8 cellular contexts compared by ENCODE assay signal in genomic region chr12:1204581-1205121, GRCh38.
A peak's percentile ranks its signal among the peaks of the same experiment; 100 is the strongest.
DNase-seq lines count a peak whose midpoint lies in the region; FAIRE-seq and TF ChIP-seq lines count a peak whose summit lies in the region.

No MANE protein-coding gene starts in this region.

- no peak for TF ChIP-seq POLR2A in suprapubic skin (IDR thresholded peaks at IDR 0.05)
- no peak for TF ChIP-seq POLR2A in lower leg skin (IDR thresholded peaks at IDR 0.05)

- TF ChIP-seq CTCF in foreskin fibroblast (IDR thresholded peaks at IDR 0.05; ENCODE audit: low read depth, low read length) (no peak), suprapubic skin (IDR thresholded peaks at IDR 0.05) (no peak), lower leg skin (IDR thresholded peaks at IDR 0.05) (no peak)

- no peaks in the 10 kb centered on the region for H3K27me3 ChIP-seq in suprapubic skin

- H3K27ac ChIP-seq in suprapubic skin: peak overlapping the region; percentile 70

- H3K36me3 ChIP-seq in suprapubic skin: no peaks in the 10 kb centered on the region

- peaks cover 43% of the 10 kb centered on the region for H3K4me1 ChIP-seq in suprapubic skin

- FAIRE-seq in GM18507 (lab: Jason Lieb, UNC): peak; percentile 84

- no peak for DNase-seq in GM18507 (ENCODE audit: extremely low spot score, insufficient read length, low read depth)
- DNase-seq in H4 (ENCODE audit: low spot score): peak; percentile 29
- peak; percentile 87 for DNase-seq in OCI-M1 (lab: John Stamatoyannopoulos, UW)
- DNase-seq in foreskin fibroblast: no peak
- DNase-seq in suprapubic skin (ENCODE audit: low spot score in 2 of 2): no peak
- DNase-seq in lower leg skin (ENCODE audit: low spot score in 2 of 2): no peak
- no peak for DNase-seq in DMS53 treated with DMSO at 0.1 percent for 48 hours (lab: John Stamatoyannopoulos, UW; ENCODE audit: unreplicated experiment)
- no peak for DNase-seq in SHP77 treated with DMSO at 0.1 percent for 48 hours (lab: John Stamatoyannopoulos, UW)

- H3K9me3 ChIP-seq in suprapubic skin: no peaks in the 10 kb centered on the region

- no peak for TF ChIP-seq EP300 in suprapubic skin (IDR thresholded peaks at IDR 0.05)

- H3K4me3 ChIP-seq in foreskin fibroblast (ENCODE audit: low read depth in 1 of 2, low read length in 2 of 2) (peak overlapping the region; percentile 7 to 46), suprapubic skin (peak overlapping the region; percentile 46), lower leg skin (ENCODE audit: low read depth, poor library complexity, severe bottlenecking) (no peak overlapping the region)

- intact Hi-C loops in lower leg skin (cut with DNase I; ENCODE audit: low total_unique reads): no loop called here

- WGBS in suprapubic skin: 12% methylated on average over 6 of the region's 6 CpGs
- 5 to 11% methylated on average over 6 of the region's 6 CpGs for WGBS in lower leg skin, 2 donors

Comparison
In these comparisons a context has a peak if more than half of its experiments do, and no peak if none do; other contexts are left out.
1. DNase-seq: peak in H4 (single experiment) and OCI-M1 (single experiment); none in GM18507 (single experiment), foreskin fibroblast (0 of 2), suprapubic skin (0 of 2), lower leg skin (0 of 2), DMS53 treated with DMSO at 0.1 percent for 48 hours (single experiment) and SHP77 treated with DMSO at 0.1 percent for 48 hours (single experiment).